12 cellular contexts compared by ENCODE assay signal in genomic region chr3:65914740-65915366, GRCh38.
DNase-seq lines count a peak whose midpoint lies in the region; ATAC-seq and TF ChIP-seq lines count a peak whose summit lies in the region.
"Had no signal": no experiment of that assay in that cellular context is flagged by ENCODE, and none has a peak within 500 bp of the region (broad histone marks: within the 10 kb centered on the region; RNA-seq: fewer than 3 reads in every experiment).

No MANE protein-coding gene starts in this region.

- no peaks in the 10 kb centered on the region for H3K36me3 Mint-ChIP-seq in activated T-cell treated with anti-CD3 and anti-CD28 coated beads, Interleukin-2, amount 50 U/mL, for 4 hours (ENCODE audit: insufficient read depth)
- no peaks in the 10 kb centered on the region for H3K36me3 Mint-ChIP-seq in activated CD8-positive, alpha-beta memory T cell treated with anti-CD3 and anti-CD28 coated beads, Interleukin-2, amount 10 ng/mL, durations not matched to agents 7 days and 5 days
- H3K36me3 Mint-ChIP-seq: IgD-negative memory B cell had no signal

- peaks cover 10% of the 10 kb centered on the region for H3K9me3 Mint-ChIP-seq in activated T-cell treated with anti-CD3 and anti-CD28 coated beads, Interleukin-2, amount 50 U/mL, for 4 hours
- H3K9me3 Mint-ChIP-seq in activated CD8-positive, alpha-beta memory T cell treated with anti-CD3 and anti-CD28 coated beads, Interleukin-2, amount 10 ng/mL, durations not matched to agents 7 days and 5 days (ENCODE audit: low read depth): peaks cover 4% of the 10 kb centered on the region

- TF ChIP-seq CTCF in GM12873 (IDR thresholded peaks at IDR 0.05; ENCODE audit: insufficient read depth, low read depth, low read length, missing control alignments) (peak; percentile 18), LNCAP (IDR thresholded peaks at IDR 0.05) (peak; percentile 17; the same call in 1 of the 2 replicates), astrocyte of the spinal cord (IDR thresholded peaks at IDR 0.05; ENCODE audit: low read depth, low read length) (peak; percentile 10)

- no peak overlapping the region for H3K4me3 Mint-ChIP-seq in activated T-cell treated with anti-CD3 and anti-CD28 coated beads, Interleukin-2, amount 50 U/mL, for 4 hours
- no peak overlapping the region for H3K4me3 Mint-ChIP-seq in activated CD8-positive, alpha-beta memory T cell treated with anti-CD3 and anti-CD28 coated beads, Interleukin-2, amount 10 ng/mL, durations not matched to agents 7 days and 5 days
- H3K4me3 Mint-ChIP-seq: nephron progenitor cell; stimulated activated naive CD8-positive, alpha-beta T cell treated with anti-CD3 and anti-CD28 coated beads, Interleukin-15, Interleukin-2, amounts not matched to agents 100 ng/mL and 50 ng/mL, for 24 hours had no signal

- in situ Hi-C loops in astrocyte of the spinal cord (cut with HindIII; ENCODE audit: low sequenced_read_pairs): no loop called here

- H3K4me1 Mint-ChIP-seq in activated T-cell treated with anti-CD3 and anti-CD28 coated beads, Interleukin-2, amount 50 U/mL, for 4 hours (ENCODE audit: low read depth): no peaks in the 10 kb centered on the region
- H3K4me1 Mint-ChIP-seq in activated CD8-positive, alpha-beta memory T cell treated with anti-CD3 and anti-CD28 coated beads, Interleukin-2, amount 10 ng/mL, durations not matched to agents 7 days and 5 days: no peaks in the 10 kb centered on the region
- H3K4me1 Mint-ChIP-seq: IgD-negative memory B cell had no signal

- DNase-seq in astrocyte of the spinal cord (ENCODE audit: low read depth, low spot score) (no peak), myocyte (ENCODE audit: low read depth) (peak; percentile 20), NCI-H1417 treated with DMSO at 0.1 percent for 48 hours (lab: John Stamatoyannopoulos, UW) (no peak), NCI-H187 (lab: John Stamatoyannopoulos, UW) (no peak)
- no peak for DNase-seq in activated T-cell treated with anti-CD3 and anti-CD28 coated beads, Interleukin-2, amount 50 U/mL, for 4 hours
- DNase-seq in activated CD8-positive, alpha-beta memory T cell treated with anti-CD3 and anti-CD28 coated beads, Interleukin-2, amount 10 ng/mL, durations not matched to agents 7 days and 5 days: no peak
- DNase-seq: nephron progenitor cell; stimulated activated CD4-positive, alpha-beta T cell treated with anti-CD3 and anti-CD28 coated beads, Interleukin-1b, Interleukin-23, amount 100 ng/mL, for 48 hours had no signal

- no peak overlapping the region for H3K27ac Mint-ChIP-seq in activated CD8-positive, alpha-beta memory T cell treated with anti-CD3 and anti-CD28 coated beads, Interleukin-2, amount 10 ng/mL, durations not matched to agents 7 days and 5 days
- H3K27ac Mint-ChIP-seq: IgD-negative memory B cell; nephron progenitor cell; stimulated activated naive CD8-positive, alpha-beta T cell treated with anti-CD3 and anti-CD28 coated beads, Interleukin-15, Interleukin-2, amounts not matched to agents 100 ng/mL and 50 ng/mL, for 24 hours had no signal

- no peaks in the 10 kb centered on the region for H3K27me3 Mint-ChIP-seq in activated T-cell treated with anti-CD3 and anti-CD28 coated beads, Interleukin-2, amount 50 U/mL, for 4 hours (ENCODE audit: low read depth)
- H3K27me3 Mint-ChIP-seq in activated CD8-positive, alpha-beta memory T cell treated with anti-CD3 and anti-CD28 coated beads, Interleukin-2, amount 10 ng/mL, durations not matched to agents 7 days and 5 days: no peaks in the 10 kb centered on the region
- H3K27me3 Mint-ChIP-seq: IgD-negative memory B cell; stimulated activated naive CD8-positive, alpha-beta T cell treated with anti-CD3 and anti-CD28 coated beads, Interleukin-15, Interleukin-2, amounts not matched to agents 100 ng/mL and 50 ng/mL, for 24 hours had no signal

- CTCF ChIA-PET in activated CD8-positive, alpha-beta memory T cell treated with anti-CD3 and anti-CD28 coated beads, Interleukin-2, amount 10 ng/mL, durations not matched to agents 7 days and 5 days (lab: Charles Lee): no interaction called here

- ATAC-seq in activated T-cell treated with anti-CD3 and anti-CD28 coated beads, Interleukin-2, amount 50 U/mL, for 4 hours: no peak
- ATAC-seq in activated CD8-positive, alpha-beta memory T cell treated with anti-CD3 and anti-CD28 coated beads, Interleukin-2, amount 10 ng/mL, durations not matched to agents 7 days and 5 days: no peak

- no peak overlapping the region for H3K4me3 ChIP-seq in astrocyte of the spinal cord (ENCODE audit: low read depth, low read length)
